Comparison of ENCODE assay signal across 12 cellular contexts in genomic region chr22:38309614-38310517, GRCh38. TPM values are rescaled to one million over a fixed set of nuclear protein-coding genes. Genes with fewer than 3 reads are reported as not detected.
DNase-seq lines count a peak whose midpoint lies in the region; ATAC-seq, FAIRE-seq and TF ChIP-seq lines count a peak whose summit lies in the region.
"Had no signal": no experiment of that assay in that cellular context is flagged by ENCODE, and none has a peak within 500 bp of the region (broad histone marks: within the 10 kb centered on the region; RNA-seq: fewer than 3 reads in every experiment).

No MANE protein-coding gene starts in this region.

- no peak for FAIRE-seq in astrocyte (lab: Jason Lieb, UNC)
- FAIRE-seq: GM18507 had no signal

- H3K9me2 ChIP-seq in GM23338 (ENCODE audit: insufficient read depth), result no peaks in the 10 kb centered on the region

- H3K4me3 ChIP-seq in GM23338 (no peak overlapping the region), astrocyte (ENCODE audit: insufficient read depth, low read depth, low read length) (no peak overlapping the region), right atrium auricular region (no peak overlapping the region), skin epidermis (no peak overlapping the region)
- H3K4me3 ChIP-seq in CD8-positive, alpha-beta T cell (ENCODE audit: low read depth, low read length), result no peak overlapping the region

- CTCF ChIA-PET in CD8-positive, alpha-beta T cell (lab: Charles Lee), result no interaction called here

- H3K4me2 ChIP-seq in GM23338 (no peak overlapping the region), astrocyte (ENCODE audit: low read length) (peak overlapping the region; percentile 57)

- H3K27me3 ChIP-seq in GM23338 (ENCODE audit: insufficient read depth) (no peaks in the 10 kb centered on the region), astrocyte (ENCODE audit: insufficient read depth, low read length) (no peaks in the 10 kb centered on the region), right atrium auricular region (no peaks in the 10 kb centered on the region)
- H3K27me3 ChIP-seq in CD8-positive, alpha-beta T cell (ENCODE audit: insufficient read depth, low read length), result no peaks in the 10 kb centered on the region

- peaks cover 39% of the 10 kb centered on the region for H3K36me3 ChIP-seq in GM23338 (ENCODE audit: insufficient read depth)
- H3K36me3 ChIP-seq in astrocyte (ENCODE audit: insufficient read depth, low read length), result peaks cover 19% of the 10 kb centered on the region
- H3K36me3 ChIP-seq in right atrium auricular region, result peaks cover 20% of the 10 kb centered on the region
- H3K36me3 ChIP-seq in CD8-positive, alpha-beta T cell (ENCODE audit: insufficient read depth, low read length), result no peaks in the 10 kb centered on the region

- ATAC-seq in GM23338, result no peak
- ATAC-seq in CD8-positive, alpha-beta T cell, result no peak
- ATAC-seq in GM21619 (IDR thresholded peaks at IDR 0.05; ENCODE audit: unreplicated experiment), result no peak

- H4K20me1 ChIP-seq in GM23338 (replicated peaks; ENCODE audit: insufficient read depth) (peaks cover 97% of the 10 kb centered on the region), astrocyte (ENCODE audit: insufficient read depth, low read length) (peaks cover 100% of the 10 kb centered on the region)

- peak overlapping the region; percentile 53 for H3K9ac ChIP-seq in astrocyte (ENCODE audit: low read length)

- POLR2A ChIA-PET in CD8-positive, alpha-beta T cell (lab: Charles Lee), result no interaction called here

- no peaks in the 10 kb centered on the region; the same call in 2 of the 3 replicates for H3K9me3 Mint-ChIP-seq in GM23338
- H3K9me3 Mint-ChIP-seq in astrocyte (ENCODE audit: unreplicated experiment), result no peaks in the 10 kb centered on the region
- no peaks in the 10 kb centered on the region for H3K9me3 Mint-ChIP-seq in CD8-positive, alpha-beta T cell
- H3K9me3 Mint-ChIP-seq: activated naive CD4-positive, alpha-beta T cell treated with anti-CD3 and anti-CD28 coated beads, Interleukin-2, amount 50 U/mL, for 24 hours; nephron had no signal

- no peaks in the 10 kb centered on the region for H3K9me3 ChIP-seq in astrocyte (ENCODE audit: insufficient read depth, low read depth, low read length)
- no peaks in the 10 kb centered on the region for H3K9me3 ChIP-seq in right atrium auricular region
- H3K9me3 ChIP-seq in CD8-positive, alpha-beta T cell (ENCODE audit: low read length), result no peaks in the 10 kb centered on the region

- H3K79me2 ChIP-seq in GM23338 (replicated peaks; ENCODE audit: insufficient read depth) (peaks cover 100% of the 10 kb centered on the region), astrocyte (ENCODE audit: insufficient read depth, low read length) (peaks cover 99% of the 10 kb centered on the region)

- H3K36me3 Mint-ChIP-seq in GM23338 (ENCODE audit: low read depth), result peaks cover 62% of the 10 kb centered on the region
- peaks cover 15% of the 10 kb centered on the region for H3K36me3 Mint-ChIP-seq in astrocyte (ENCODE audit: low read depth, unreplicated experiment)
- peaks cover 31% of the 10 kb centered on the region for H3K36me3 Mint-ChIP-seq in CD8-positive, alpha-beta T cell

- H3K27ac Mint-ChIP-seq in GM23338 (peak overlapping the region; percentile 56; the same call in 1 of the 2 replicates), astrocyte (ENCODE audit: unreplicated experiment) (no peak overlapping the region)
- no peak overlapping the region for H3K27ac Mint-ChIP-seq in CD8-positive, alpha-beta T cell

- intact Hi-C loops in CD8-positive, alpha-beta T cell (cut with DNase I, micrococcal nuclease), result no loop called here

- TF ChIP-seq CTCF in GM23338 (conservative IDR thresholded peaks at IDR 0.05; ENCODE audit: low read depth in 2 of 2), result no peak
- TF ChIP-seq CTCF in astrocyte (IDR thresholded peaks at IDR 0.05; ENCODE audit: insufficient read depth, low read depth, low read length), result no peak
- TF ChIP-seq CTCF in right atrium auricular region (IDR thresholded peaks at IDR 0.05), result no peak
- TF ChIP-seq CTCF in CD8-positive, alpha-beta T cell (IDR thresholded peaks at IDR 0.05), result no peak

- H3K27me3 Mint-ChIP-seq in GM23338 (ENCODE audit: insufficient read depth, low read depth, poor library complexity) (peaks cover 21% of the 10 kb centered on the region), astrocyte (ENCODE audit: low read depth, unreplicated experiment) (no peaks in the 10 kb centered on the region)
- no peaks in the 10 kb centered on the region for H3K27me3 Mint-ChIP-seq in CD8-positive, alpha-beta T cell (ENCODE audit: low read depth)
- H3K27me3 Mint-ChIP-seq: activated naive CD4-positive, alpha-beta T cell treated with anti-CD3 and anti-CD28 coated beads, Interleukin-2, amount 50 U/mL, for 24 hours had no signal

- DNase-seq in GM23338 (ENCODE audit: low spot score) (no peak), astrocyte (ENCODE audit: low read depth) (no peak), right atrium auricular region (ENCODE audit: low spot score) (no peak), NAMALWA (ENCODE audit: low spot score) (no peak)
- no peak for DNase-seq in activated naive CD4-positive, alpha-beta T cell treated with Interleukin-2 at 50 U/mL for 16 hours
- DNase-seq in CD8-positive, alpha-beta T cell, result no peak
- DNase-seq: Calu3 had no signal

- H2AFZ ChIP-seq in GM23338, result no peak overlapping the region
- H2AFZ ChIP-seq in astrocyte (ENCODE audit: low read depth, low read length), result no peak overlapping the region

- peak overlapping the region; percentile 81; the same call in 1 of the 2 replicates for H3K27ac ChIP-seq in GM23338 (ENCODE audit: low read depth)
- peak overlapping the region; percentile 39 for H3K27ac ChIP-seq in astrocyte (ENCODE audit: low read depth, low read length)
- peak overlapping the region; percentile 80 to 98 for H3K27ac ChIP-seq in right atrium auricular region
- H3K27ac ChIP-seq in skin epidermis, result peak overlapping the region in 13 of 21 experiments; percentile 2 to 100 (median 63)
- no peak overlapping the region for H3K27ac ChIP-seq in CD8-positive, alpha-beta T cell (ENCODE audit: low read depth, low read length)

- H3F3A ChIP-seq in GM23338 (replicated peaks; ENCODE audit: low read depth), result peaks cover 45% of the 10 kb centered on the region

- H3K4me1 Mint-ChIP-seq in GM23338 (peaks cover 76% of the 10 kb centered on the region), astrocyte (ENCODE audit: low read depth, unreplicated experiment) (peaks cover 56% of the 10 kb centered on the region)
- H3K4me1 Mint-ChIP-seq in CD8-positive, alpha-beta T cell (ENCODE audit: low read depth), result peaks cover 55% of the 10 kb centered on the region

- H3K4me1 ChIP-seq in GM23338 (ENCODE audit: insufficient read depth), result peaks cover 80% of the 10 kb centered on the region
- H3K4me1 ChIP-seq in astrocyte (ENCODE audit: insufficient read depth, low read length), result peaks cover 62% of the 10 kb centered on the region
- H3K4me1 ChIP-seq in right atrium auricular region, result peaks cover 0 to 93% of the 10 kb centered on the region in 2 donors
- peaks cover 24% of the 10 kb centered on the region for H3K4me1 ChIP-seq in CD8-positive, alpha-beta T cell (ENCODE audit: insufficient read depth, low read length)

- H3K4me3 Mint-ChIP-seq in GM23338 (no peak overlapping the region), astrocyte (ENCODE audit: unreplicated experiment) (peak overlapping the region; percentile 8)
- H3K4me3 Mint-ChIP-seq in CD8-positive, alpha-beta T cell, result no peak overlapping the region
- H3K4me3 Mint-ChIP-seq: activated naive CD4-positive, alpha-beta T cell treated with anti-CD3 and anti-CD28 coated beads, Interleukin-2, amount 50 U/mL, for 24 hours had no signal

TF ChIP-seq in GM23338, 12 proteins besides CTCF, POLR2A, EP300 and RAD21 (continues in another document):
- TF ChIP-seq EZH2phosphoT487 (IDR thresholded peaks at IDR 0.05; ENCODE audit: unreplicated experiment) (no peak), CREB1 (CRISPR knock-in tag; IDR thresholded peaks at IDR 0.05; ENCODE audit: low read depth) (no peak), JUNB (IDR thresholded peaks at IDR 0.05; ENCODE audit: unreplicated experiment) (no peak), ZNF331 (CRISPR knock-in tag; IDR thresholded peaks at IDR 0.05; ENCODE audit: low read depth) (no peak)

RNA-seq across cellular contexts. Expression of gene CSNK1E, which starts 7.4 kb away (rescaled TPM):
- total RNA-seq in GM23338 (2014; rRNA removed; shearing (Covaris generic)), result 233 and 259 TPM in 2 replicates
- 180 and 189 TPM in 2 replicates for polyA plus RNA-seq in GM23338 (2016; fragmentation: Nextera tagmentation; extraction: Ambion mirVana)
- total RNA-seq in astrocyte (157 and 171 TPM in 2 replicates), right atrium auricular region (10 to 100 TPM; 41.8 to 78.8 TPM)
- total RNA-seq in CD8-positive, alpha-beta T cell, result 100 to 1,000 TPM; 172 to 178 TPM

RNA-seq across cellular contexts. Expression of gene TMEM184B, which starts 37.1 kb away (rescaled TPM):
- total RNA-seq in GM23338 (2014; rRNA removed; shearing (Covaris generic)), result 76.5 and 95.1 TPM in 2 replicates
- 40.7 and 42.2 TPM in 2 replicates for polyA plus RNA-seq in GM23338 (2016; fragmentation: Nextera tagmentation; extraction: Ambion mirVana)
- total RNA-seq in astrocyte (109 and 114 TPM in 2 replicates), right atrium auricular region (10 to 100 TPM; 51.2 to 76.1 TPM)
- total RNA-seq in CD8-positive, alpha-beta T cell, result 10 to 100 TPM; 53.0 TPM
